8 cellular contexts compared by ENCODE assay signal in the genomic region with DNA sequence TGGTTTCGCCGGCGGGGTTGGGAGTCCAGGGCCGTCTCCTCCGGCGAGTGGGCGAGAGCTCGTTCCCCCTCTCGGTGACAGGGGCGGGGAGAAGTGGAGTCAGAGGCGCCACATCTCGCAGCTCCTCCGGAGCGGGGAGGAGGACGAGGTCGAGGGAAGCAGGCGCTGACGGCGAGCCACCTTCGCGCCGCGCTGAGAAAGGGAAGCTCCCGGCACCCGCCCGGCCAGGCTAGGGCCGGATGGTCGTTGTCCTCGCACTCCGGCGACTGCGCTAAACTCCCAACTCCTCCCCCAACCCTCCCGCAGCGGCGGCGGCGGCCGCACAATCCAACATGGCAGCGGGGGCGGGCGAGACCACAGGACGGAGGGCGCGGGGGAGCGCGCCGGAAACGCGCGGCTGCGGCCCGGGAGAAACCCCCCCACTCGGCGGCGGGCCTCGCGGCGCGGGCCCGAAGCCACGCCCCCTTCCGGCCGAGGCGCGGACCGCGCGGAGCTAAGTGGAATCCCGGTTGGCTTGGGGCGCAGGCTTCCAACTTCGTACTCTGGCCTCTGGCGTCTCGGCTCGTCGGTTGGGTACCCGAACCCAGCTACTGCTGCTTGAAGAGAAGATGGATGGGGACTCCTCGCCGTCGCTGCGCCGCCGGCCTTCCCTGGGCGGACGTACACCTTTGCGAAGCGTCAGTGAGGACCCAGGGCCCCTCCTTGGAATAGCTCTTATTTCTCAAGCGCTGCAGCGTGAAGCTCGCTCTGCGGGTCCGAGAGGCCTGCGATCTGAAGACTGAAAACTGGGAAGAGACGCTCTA. TPM values are rescaled to one million over a fixed set of nuclear protein-coding genes. Genes with fewer than 3 reads are reported as not detected.
DNase-seq lines count a peak whose midpoint lies in the region; TF ChIP-seq lines count a peak whose summit lies in the region.

WASL (minus strand) TSS at position 270 of the 803 bp plus-strand sequence; CDS start at position 1, 269 bp downstream.

- H3K4me3 ChIP-seq in endodermal cell (ENCODE audit: low read length): peak within 1 kb of the TSS; percentile 99

- peaks cover 2% of the 10 kb centered on the region for H3K4me1 ChIP-seq in endodermal cell (ENCODE audit: control insufficient read depth, insufficient read depth, low read length)

- no peak for TF ChIP-seq CTCF in GM20000 (IDR thresholded peaks at IDR 0.05; ENCODE audit: extremely low read depth, missing control alignments)
- no peak for TF ChIP-seq CTCF in endodermal cell (conservative IDR thresholded peaks at IDR 0.05)

- peaks cover 44% of the 10 kb centered on the region for H3K4me1 Mint-ChIP-seq in endodermal cell

- H3K27ac ChIP-seq in endodermal cell (ENCODE audit: low read depth, low read length): peak within 1 kb of the TSS; percentile 93

- H3K27me3 ChIP-seq in endodermal cell (ENCODE audit: control insufficient read depth, insufficient read depth, low read length, poor library complexity, severe bottlenecking): no peaks in the 10 kb centered on the region

- no peaks in the 10 kb centered on the region for H3K9me3 ChIP-seq in endodermal cell (ENCODE audit: control insufficient read depth, low read length)

- whole genome bisulfite sequencing in endodermal cell (ENCODE audit: insufficient coverage in 1 of 2, insufficient read length in 1 of 2), 2 experiments: 0 to 1% methylated on average over 33 to 93 of the region's 93 CpGs

- peak within 1 kb of the TSS; percentile 98 for H3K27ac Mint-ChIP-seq in endodermal cell

- DNase-seq in COLO829 (ENCODE audit: low spot score): peak; percentile 87
- DNase-seq in GM20000 (ENCODE audit: low spot score): peak; percentile 94
- DNase-seq in HS-5 (ENCODE audit: low read depth): peak; percentile 63
- DNase-seq in NOMO-1 (lab: John Stamatoyannopoulos, UW; ENCODE audit: unreplicated experiment in 2 of 2): peak; percentile 58 to 69
- DNase-seq in activated CD8-positive, alpha-beta memory T cell treated with anti-CD3 and anti-CD28 coated beads, Interleukin-2, amount 50 U/mL, for 24 hours (ENCODE audit: extremely low read depth): peak; percentile 54
- DNase-seq in endodermal cell: peak; percentile 98
- peak; percentile 99 for DNase-seq in mesenteric fat pad (ENCODE audit: low spot score)
- peak; percentile 75 for DNase-seq in stimulated activated CD8-positive, alpha-beta memory T cell treated with anti-CD3 and anti-CD28 coated beads, Interleukin-15, amount 100 ng/mL, for 1 hour (ENCODE audit: low read depth)

- H3K4me3 Mint-ChIP-seq in endodermal cell: peak within 1 kb of the TSS; percentile 97

- H3K9me3 Mint-ChIP-seq in endodermal cell: no peaks in the 10 kb centered on the region

- H3K9ac ChIP-seq in endodermal cell (ENCODE audit: extremely low read depth, low read length, poor library complexity, severe bottlenecking): peak within 1 kb of the TSS; percentile 91

- H3K27me3 Mint-ChIP-seq in endodermal cell (ENCODE audit: insufficient read depth): no peaks in the 10 kb centered on the region

- H3K36me3 Mint-ChIP-seq in endodermal cell (ENCODE audit: low read depth): no peaks in the 10 kb centered on the region

- no peaks in the 10 kb centered on the region for H3K36me3 ChIP-seq in endodermal cell (ENCODE audit: control insufficient read depth, insufficient read depth, low read length)

RNA-seq across cellular contexts. Expression of gene WASL, which starts in this region (rescaled TPM):
- total RNA-seq in endodermal cell (10 to 100 TPM; 35.1 to 36.7 TPM), mesenteric fat pad (35.0 TPM)
- polyA plus RNA-seq in endodermal cell (2013, experiment 1 of 2): 30.8 TPM
- polyA plus RNA-seq in endodermal cell (2013, experiment 2 of 2): 30.4 TPM

Comparison
In these comparisons a context has a peak if more than half of its experiments do, and no peak if none do; other contexts are left out.
1. Peak in every context shown above with its lines: DNase-seq, H3K4me3 ChIP-seq and H3K27ac ChIP-seq.